In the genomic region with DNA sequence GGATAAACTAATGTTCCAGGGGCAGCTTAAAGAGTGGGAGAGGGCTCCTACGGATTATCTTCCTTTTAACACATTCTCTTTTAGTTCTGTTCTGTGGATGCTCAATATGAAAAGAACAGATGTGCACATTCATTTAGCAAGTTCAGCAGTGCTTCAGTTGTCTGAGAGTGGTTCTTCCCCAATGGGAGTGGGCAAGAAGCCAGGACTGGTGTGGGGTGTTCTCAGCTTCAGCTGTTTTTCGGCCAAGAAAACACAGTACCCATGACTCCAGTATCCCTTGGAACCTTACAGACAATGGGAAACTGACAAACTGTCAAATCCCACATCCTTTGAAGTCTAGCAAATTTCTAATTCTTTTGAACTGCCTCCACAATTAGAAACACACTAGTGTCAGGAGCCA, we compare ENCODE assay signal across 22 cellular contexts.
DNase-seq lines count a peak whose midpoint lies in the region; ATAC-seq and TF ChIP-seq lines count a peak whose summit lies in the region.
"Had no signal": no experiment of that assay in that cellular context is flagged by ENCODE, and none has a peak within 500 bp of the region (broad histone marks: within the 10 kb centered on the region; RNA-seq: fewer than 3 reads in every experiment).

No MANE protein-coding gene starts in this region.

- H3K4me3 Mint-ChIP-seq in nephron, result no peak overlapping the region
- H3K4me3 Mint-ChIP-seq: activated naive CD8-positive, alpha-beta T cell treated with anti-CD3 and anti-CD28 coated beads, Interleukin-2, amount 50 U/mL, for 24 hours; CD4-positive, CD25-positive, alpha-beta regulatory T cell had no signal

- no peaks in the 10 kb centered on the region for H3K9me3 Mint-ChIP-seq in nephron
- H3K9me3 Mint-ChIP-seq: activated naive CD8-positive, alpha-beta T cell treated with anti-CD3 and anti-CD28 coated beads, Interleukin-2, amount 50 U/mL, for 24 hours; CD4-positive, CD25-positive, alpha-beta regulatory T cell had no signal

- TF ChIP-seq CTCF in astrocyte of the spinal cord (IDR thresholded peaks at IDR 0.05; ENCODE audit: low read depth, low read length) (no peak), nephron (IDR thresholded peaks at IDR 0.05; ENCODE audit: unreplicated experiment in 3 of 3) (no peak)

- peaks cover 6% of the 10 kb centered on the region for H3K36me3 Mint-ChIP-seq in nephron (ENCODE audit: low read depth)

- DNase-seq in LHCN-M2 (ENCODE audit: low read depth) (peak; percentile 97), astrocyte of the spinal cord (ENCODE audit: low read depth, low spot score) (peak; percentile 83), islet precursor cell (no peak), KG1 (lab: John Stamatoyannopoulos, UW) (no peak), NCI-H1417 treated with DMSO at 0.1 percent for 48 hours (lab: John Stamatoyannopoulos, UW) (no peak)
- DNase-seq: activated CD8-positive, alpha-beta memory T cell treated with anti-CD3 and anti-CD28 coated beads, Interleukin-2, amount 50 U/mL, for 4 hours; activated naive CD8-positive, alpha-beta T cell treated with anti-CD3 and anti-CD28 coated beads, Interleukin-2, amount 50 U/mL, for 24 hours; CD4-positive, CD25-positive, alpha-beta regulatory T cell; GOT3; hippocampal formation; NCI-H1048; NCI-H2107; NCI-H748 treated with DMSO at 0.1 percent for 48 hours; stimulated activated CD4-positive, alpha-beta T cell treated with anti-CD3 and anti-CD28 coated beads, Interleukin-1b, Interleukin-23, amount 100 ng/mL, for 48 hours; stimulated activated naive CD4-positive, alpha-beta T cell treated with Interleukin-2 at 50 U/mL for 16 hours; tibial artery had no signal

- in situ Hi-C loops in astrocyte of the spinal cord (cut with HindIII; ENCODE audit: low sequenced_read_pairs), result no loop called here

- ATAC-seq in GM18868 (IDR thresholded peaks at IDR 0.05; ENCODE audit: unreplicated experiment) (peak; percentile 72), HG02970 (IDR thresholded peaks at IDR 0.05; ENCODE audit: low FRiP score, unreplicated experiment) (no peak)
- ATAC-seq: activated naive CD8-positive, alpha-beta T cell treated with anti-CD3 and anti-CD28 coated beads, Interleukin-2, amount 50 U/mL, for 24 hours; sciatic nerve had no signal

- H3K4me1 Mint-ChIP-seq in nephron, result peaks cover 50% of the 10 kb centered on the region

- no peaks in the 10 kb centered on the region for H3K27me3 Mint-ChIP-seq in nephron (ENCODE audit: low read depth)
- H3K27me3 Mint-ChIP-seq: activated naive CD8-positive, alpha-beta T cell treated with anti-CD3 and anti-CD28 coated beads, Interleukin-2, amount 50 U/mL, for 24 hours had no signal

- H3K4me3 ChIP-seq in astrocyte of the spinal cord (ENCODE audit: low read depth, low read length), result no peak overlapping the region
- H3K4me3 ChIP-seq: lung, SJSA1, tibial artery had no signal

- H3K27ac Mint-ChIP-seq in nephron, result peak overlapping the region in 2 of 3 experiments; percentile 69 to 72
- H3K27ac Mint-ChIP-seq: activated naive CD8-positive, alpha-beta T cell treated with anti-CD3 and anti-CD28 coated beads, Interleukin-2, amount 50 U/mL, for 24 hours; CD4-positive, CD25-positive, alpha-beta regulatory T cell had no signal

Comparison
In these comparisons a context has a peak if more than half of its experiments do, and no peak if none do; other contexts are left out.
1. DNase-seq: peak in LHCN-M2 (single experiment) and astrocyte of the spinal cord (single experiment); none in islet precursor cell (single experiment), KG1 (single experiment) and NCI-H1417 treated with DMSO at 0.1 percent for 48 hours (single experiment).